31 cellular contexts compared by ENCODE assay signal in genomic region chr2:60906395-60906794, GRCh38. TPM values are rescaled to one million over a fixed set of nuclear protein-coding genes. Genes with fewer than 3 reads are reported as not detected.
DNase-seq lines count a peak whose midpoint lies in the region; ATAC-seq, FAIRE-seq and TF ChIP-seq lines count a peak whose summit lies in the region.
"Had no signal": no experiment of that assay in that cellular context is flagged by ENCODE, and none has a peak within 500 bp of the region (broad histone marks: within the 10 kb centered on the region; RNA-seq: fewer than 3 reads in every experiment).

No MANE protein-coding gene starts in this region.

- H3K36me3 ChIP-seq in GM12878 (ENCODE audit: control insufficient read depth in 2 of 2, insufficient read depth in 2 of 2, low read length in 1 of 2), result peaks cover 6 to 18% of the 10 kb centered on the region in 2 experiments; a peak in 3 of 4 replicates
- H3K36me3 ChIP-seq: uterus had no signal

- no peaks in the 10 kb centered on the region for H3K9me3 ChIP-seq in GM12878 (replicated peaks; ENCODE audit: control insufficient read depth, insufficient read depth, low read length)
- H3K9me3 ChIP-seq: adrenal gland, heart left ventricle, thoracic aorta, uterus had no signal

- H3K27ac Mint-ChIP-seq in activated T-cell treated with anti-CD3 and anti-CD28 coated beads, Interleukin-2, amount 50 U/mL, for 72 hours, result peak overlapping the region; percentile 1
- H3K27ac Mint-ChIP-seq in IgD-negative memory B cell (peak overlapping the region in 2 of 3 donors; percentile 1 to 67), progenitor cell of endocrine pancreas (peak overlapping the region; percentile 20)
- H3K27ac Mint-ChIP-seq: B cell; dendritic cell treated with granulocyte-macrophage colony-stimulating factor and Interleukin-4, amounts not matched to agents 40 ng/mL and 50 ng/mL, for 4 days; endodermal cell had no signal

- no peaks in the 10 kb centered on the region for H3K27me3 ChIP-seq in GM12878 (replicated peaks in 1 of 2; ENCODE audit: control insufficient read depth in 2 of 2, insufficient read depth in 2 of 2, low read length in 1 of 2)
- H3K27me3 ChIP-seq: adrenal gland, heart left ventricle, uterus had no signal

- peaks cover 28% of the 10 kb centered on the region for H3K4me1 Mint-ChIP-seq in activated T-cell treated with anti-CD3 and anti-CD28 coated beads, Interleukin-2, amount 50 U/mL, for 72 hours (ENCODE audit: low read depth)
- H3K4me1 Mint-ChIP-seq in IgD-negative memory B cell (peaks cover 7 to 16% (median 9%) of the 10 kb centered on the region in 3 donors), progenitor cell of endocrine pancreas (ENCODE audit: low read depth) (peaks cover 4% of the 10 kb centered on the region)
- H3K4me1 Mint-ChIP-seq: endodermal cell had no signal

- TF ChIP-seq RAD21 in GM12878 (IDR thresholded peaks at IDR 0.05; ENCODE audit: insufficient read depth, low read depth, low read length), result no peak

- peaks cover 3% of the 10 kb centered on the region for H3K79me2 ChIP-seq in GM12878 (ENCODE audit: control insufficient read depth, insufficient read depth, low read length)

- no peaks in the 10 kb centered on the region for H4K20me1 ChIP-seq in GM12878 (ENCODE audit: control insufficient read depth, insufficient read depth)

- CTCF ChIA-PET in GM12878 (lab: Yijun Ruan, JAX), result interaction anchor here (1.6 kb wide), 1 partner anchor 94 kb away, joined by 4 read pairs; no protein-coding TSS in a partner anchor

- no peak overlapping the region for H3K4me3 ChIP-seq in GM12878
- H3K4me3 ChIP-seq: adrenal gland, heart left ventricle, thoracic aorta, uterus had no signal

- no peak overlapping the region for H3K4me3 Mint-ChIP-seq in activated T-cell treated with anti-CD3 and anti-CD28 coated beads, Interleukin-2, amount 50 U/mL, for 72 hours
- H3K4me3 Mint-ChIP-seq in IgD-negative memory B cell (peak overlapping the region in 1 of 4 donors; percentile 35), progenitor cell of endocrine pancreas (ENCODE audit: low read depth) (no peak overlapping the region)
- H3K4me3 Mint-ChIP-seq: B cell; dendritic cell treated with granulocyte-macrophage colony-stimulating factor and Interleukin-4, amounts not matched to agents 40 ng/mL and 50 ng/mL, for 4 days; endodermal cell had no signal

- H3K36me3 Mint-ChIP-seq in activated T-cell treated with anti-CD3 and anti-CD28 coated beads, Interleukin-2, amount 50 U/mL, for 72 hours (ENCODE audit: insufficient read depth in 2 of 2), result peaks cover 10 to 37% of the 10 kb centered on the region in 2 donors
- H3K36me3 Mint-ChIP-seq in IgD-negative memory B cell, result peaks cover 3% of the 10 kb centered on the region
- peaks cover 2% of the 10 kb centered on the region for H3K36me3 Mint-ChIP-seq in progenitor cell of endocrine pancreas (ENCODE audit: insufficient read depth)

- ATAC-seq in activated T-cell treated with anti-CD3 and anti-CD28 coated beads, Interleukin-2, amount 50 U/mL, for 72 hours (replicated peaks in 1 of 2), result no peak
- ATAC-seq in GM12878, result peak; percentile 10; the same call in 2 of the 3 replicates
- no peak for ATAC-seq in stimulated activated naive CD8-positive, alpha-beta T cell treated with anti-CD3 and anti-CD28 coated beads, Interleukin-15, Interleukin-2, amounts not matched to agents 100 U/mL and 50 U/mL, for 24 hours
- ATAC-seq: esophagus mucosa, heart left ventricle had no signal

- no peak overlapping the region for H3K9ac ChIP-seq in GM12878 (ENCODE audit: control insufficient read depth, insufficient read depth, low read length)

- intact Hi-C loops in GM12878 (cut with micrococcal nuclease; ENCODE audit: unreplicated experiment), result no loop called here

- no peaks in the 10 kb centered on the region for H3K27me3 Mint-ChIP-seq in activated T-cell treated with anti-CD3 and anti-CD28 coated beads, Interleukin-2, amount 50 U/mL, for 72 hours (ENCODE audit: low read depth)
- H3K27me3 Mint-ChIP-seq in IgD-negative memory B cell, result no peaks in the 10 kb centered on the region
- H3K27me3 Mint-ChIP-seq in progenitor cell of endocrine pancreas, result no peaks in the 10 kb centered on the region
- H3K27me3 Mint-ChIP-seq: B cell; dendritic cell treated with granulocyte-macrophage colony-stimulating factor and Interleukin-4, amounts not matched to agents 40 ng/mL and 50 ng/mL, for 4 days had no signal

- POLR2A ChIA-PET in GM12878 (lab: Charles Lee), result interaction anchor here (0.6 kb wide), 1 partner anchor 68 kb away, joined by 6 read pairs; no protein-coding TSS in a partner anchor

- TF ChIP-seq EP300 in GM12878 (IDR thresholded peaks at IDR 0.05; ENCODE audit: borderline replicate concordance in 1 of 2, control insufficient read depth in 1 of 2, low read depth in 2 of 2, low read length in 2 of 2), result no peak

- in situ Hi-C loops in GM12878 (cut with MboI), result no loop called here

- SMC1A ChIA-PET in GM12878 (lab: Charles Lee; ENCODE audit: uncharacterized antibody, unreplicated experiment), result interaction anchor here (0.7 to 1.6 kb wide), 2 partner anchors 45 to 84 kb away, joined by 3 to 4 read pairs; no protein-coding TSS in a partner anchor

- no peak for DNase-seq in activated T-cell treated with anti-CD3 and anti-CD28 coated beads, Interleukin-2, amount 50 U/mL, for 72 hours
- DNase-seq in activated T-cell treated with anti-CD3 and anti-CD28 coated beads for 4 hours, result no peak
- DNase-seq in GM12878 (ENCODE audit: low read depth, low spot score), result no peak
- no peak for DNase-seq in progenitor cell of endocrine pancreas (ENCODE audit: low spot score, unreplicated experiment)
- no peak for DNase-seq in epidermal melanocyte (ENCODE audit: insufficient read length, low spot score)
- no peak for DNase-seq in ureter (ENCODE audit: low spot score)
- no peak for DNase-seq in stimulated activated naive CD8-positive, alpha-beta T cell treated with anti-CD3 and anti-CD28 coated beads, Interleukin-15, Interleukin-2, amounts not matched to agents 100 U/mL and 50 U/mL, for 24 hours
- DNase-seq: ACHN; activated CD4-positive, alpha-beta T cell treated with anti-CD3 and anti-CD28 coated beads, Interleukin-2, amount 50 U/mL, for 48 hours; activated CD8-positive, alpha-beta memory T cell treated with anti-CD3 and anti-CD28 coated beads, Interleukin-2, amount 50 U/mL, for 4 hours; activated effector memory CD4-positive, alpha-beta T cell treated with anti-CD3 and anti-CD28 coated beads, Interleukin-2, amount 50 U/mL, for 16 hours; adrenal gland; endodermal cell; H7; heart left ventricle; kidney; NCI-H1048; NCI-H446 treated with DMSO at 0.1 percent for 48 hours; NCI-H82; retina; SIG-M5; stimulated activated naive CD4-positive, alpha-beta T cell treated with Interleukin-2 at 50 U/mL for 16 hours; SW 1271; uterus; WERI-Rb-1 had no signal

- H3K9me3 Mint-ChIP-seq in activated T-cell treated with anti-CD3 and anti-CD28 coated beads, Interleukin-2, amount 50 U/mL, for 72 hours, result no peaks in the 10 kb centered on the region
- no peaks in the 10 kb centered on the region for H3K9me3 Mint-ChIP-seq in IgD-negative memory B cell
- H3K9me3 Mint-ChIP-seq in progenitor cell of endocrine pancreas (ENCODE audit: low read depth), result peaks cover 2% of the 10 kb centered on the region
- H3K9me3 Mint-ChIP-seq: dendritic cell treated with granulocyte-macrophage colony-stimulating factor and Interleukin-4, amounts not matched to agents 40 ng/mL and 50 ng/mL, for 4 days; endodermal cell had no signal

- 54% methylated on average over 2 of the region's 2 CpGs for WGBS in GM12878 (ENCODE audit: insufficient coverage, insufficient replicate concordance, low lambda C conversion rate, missing lambda C conversion rate)

- H3K4me1 ChIP-seq in GM12878 (ENCODE audit: control insufficient read depth, insufficient read depth, low read length), result no peaks in the 10 kb centered on the region
- H3K4me1 ChIP-seq: adrenal gland, heart left ventricle, uterus had no signal

- no peak overlapping the region for H3K27ac ChIP-seq in GM12878 (ENCODE audit: control insufficient read depth, insufficient read depth)
- H3K27ac ChIP-seq: adrenal gland, heart left ventricle, thoracic aorta, uterus, WERI-Rb-1 had no signal

- TF ChIP-seq POLR2A in GM12878 (IDR thresholded peaks at IDR 0.05; ENCODE audit: low read depth, low read length), result no peak

- TF ChIP-seq CTCF in GM12878 (IDR thresholded peaks at IDR 0.05 in 2 of 3, conservative IDR thresholded peaks at IDR 0.05 in 1 of 3; ENCODE audit: control insufficient read depth in 2 of 3, extremely low read depth in 1 of 3, insufficient read depth in 1 of 3, low read depth in 3 of 3, low read length in 3 of 3) (no peak), progenitor cell of endocrine pancreas (IDR thresholded peaks at IDR 0.05; ENCODE audit: unreplicated experiment) (no peak)

- BruUV-seq in GM12878 (replicated peaks; lab: Mats Ljungman, UMichigan), result no TSS peak

- H2AFZ ChIP-seq in GM12878 (ENCODE audit: control insufficient read depth, low read depth, low read length), result no peak overlapping the region

- RAD21 ChIA-PET in GM12878 (lab: Charles Lee; ENCODE audit: unreplicated experiment), result no interaction called here

- H3K4me2 ChIP-seq in GM12878 (ENCODE audit: control insufficient read depth, insufficient read depth), result no peak overlapping the region

- peak; percentile 35 for FAIRE-seq in GM12878 (lab: Jason Lieb, UNC)
- FAIRE-seq: kidney, RCC 7860 had no signal

TF ChIP-seq in GM12878, 131 proteins besides CTCF, POLR2A, EP300 and RAD21 (continues in another document):
- 0 out of 2 replicates have a peak, but pooled peaks have one; percentile 31 for TF ChIP-seq POLR2AphosphoS5 (IDR thresholded peaks at IDR 0.05; ENCODE audit: low read length)

RNA-seq across cellular contexts. Expression of gene REL, which starts 25.0 kb away (rescaled TPM):
- 10 to 100 TPM; 72.6 to 81.0 TPM for total RNA-seq in activated T-cell treated with anti-CD3 and anti-CD28 coated beads, Interleukin-2, amount 50 U/mL, for 72 hours
- 64.7 TPM for polyA plus RNA-seq in IgD-negative memory B cell
- total RNA-seq in GM12878 (2013; cell fraction: nucleolus; rRNA removed), result 245 and 256 TPM in 2 replicates
- 35.5 and 41.1 TPM in 2 replicates for total RNA-seq in GM12878 (2014; rRNA removed)
- 48.9 and 53.0 TPM in 2 replicates for total RNA-seq in GM12878 (2014; rRNA removed; fragmentation: Illumina TruSeq; extraction: Trizol)
- 49.3 and 52.4 TPM in 2 replicates for total RNA-seq in GM12878 (2021)
- 13.0 TPM for polyA plus RNA-seq in GM12878 (2011; ENCODE audit: low read depth)
- 27.8 and 35.1 TPM in 2 replicates for polyA plus RNA-seq in GM12878 (2011; rRNA removed)
- polyA plus RNA-seq in GM12878 (2011; cell fraction: cytosol; rRNA removed), result 14.0 and 18.0 TPM in 2 replicates
- 18.9 and 23.2 TPM in 2 replicates for polyA plus RNA-seq in GM12878 (2011; cell fraction: nucleus; rRNA removed)
- polyA plus RNA-seq in GM12878 (2012), result 11.0 and 15.9 TPM in 2 replicates
- 47.5 and 56.1 TPM in 2 replicates for polyA plus RNA-seq in GM12878 (2014; fragmentation: Illumina TruSeq; extraction: Trizol)
- 10 to 100 TPM in 1 of 2 experiments, 1 to 10 TPM in 1; 6.3 to 17.7 TPM for polyA plus RNA-seq in GM12878 (2014; fragmentation: Nextera tagmentation; extraction: Ambion mirVana)
- polyA plus RNA-seq in GM12878 (2014; rRNA removed), result 20.2 and 25.4 TPM in 2 replicates
- polyA plus RNA-seq in GM12878 (2016; fragmentation: Nextera tagmentation; extraction: Ambion mirVana), result 10 to 100 TPM; 21.9 to 25.4 TPM
- polyA minus RNA-seq in GM12878 (2011; rRNA and poly(A)+ RNA removed), result 53.4 and 82.2 TPM in 2 replicates
- 21.5 and 23.4 TPM in 2 replicates for polyA minus RNA-seq in GM12878 (2011; cell fraction: cytosol; rRNA and poly(A)+ RNA removed)
- polyA minus RNA-seq in GM12878 (2011; cell fraction: nucleus; rRNA and poly(A)+ RNA removed), result 21.8 and 37.1 TPM in 2 replicates
- total RNA-seq in progenitor cell of endocrine pancreas, result 11.9 and 12.3 TPM in 2 replicates
- 46.0 TPM for total RNA-seq in ureter
